In the genomic region with DNA sequence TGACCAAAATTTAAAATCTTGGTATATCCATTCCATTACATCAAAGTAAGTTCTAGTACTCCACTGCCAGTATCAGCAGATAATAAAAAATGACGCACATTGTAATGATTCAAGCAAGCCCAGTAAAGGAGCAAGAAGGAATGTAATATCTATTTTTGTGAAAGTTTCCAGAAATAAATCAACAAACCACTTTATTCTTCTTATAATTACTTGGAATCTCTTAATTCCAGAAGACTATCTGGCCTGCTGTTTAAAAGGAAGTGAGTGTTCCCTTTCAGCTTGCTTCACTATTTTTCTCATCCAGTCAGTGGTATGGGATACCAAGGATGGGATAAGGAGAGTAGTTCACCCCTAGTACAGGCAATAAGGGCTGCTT, we compare ENCODE assay signal across 16 cellular contexts. TPM values are rescaled to one million over a fixed set of nuclear protein-coding genes. Genes with fewer than 3 reads are reported as not detected.
DNase-seq lines count a peak whose midpoint lies in the region; ATAC-seq and TF ChIP-seq lines count a peak whose summit lies in the region.
"Had no signal": no experiment of that assay in that cellular context is flagged by ENCODE, and none has a peak within 500 bp of the region (broad histone marks: within the 10 kb centered on the region; RNA-seq: fewer than 3 reads in every experiment).

No MANE protein-coding gene starts in this region.

- H3K36me3 ChIP-seq in HUES6 (ENCODE audit: control insufficient read depth, insufficient read depth, low read length), result no peaks in the 10 kb centered on the region
- H3K36me3 ChIP-seq in upper lobe of left lung, result no peaks in the 10 kb centered on the region
- H3K36me3 ChIP-seq: ovary, thyroid gland had no signal

- peaks cover 2% of the 10 kb centered on the region for H3K36me3 Mint-ChIP-seq in mesothelial cell of epicardium
- H3K36me3 Mint-ChIP-seq: activated naive CD4-positive, alpha-beta T cell treated with anti-CD3 and anti-CD28 coated beads, Interleukin-2, amount 50 U/mL, for 72 hours; CD8-positive, alpha-beta T cell had no signal

- no peak overlapping the region for H3K4me3 Mint-ChIP-seq in mesothelial cell of epicardium
- H3K4me3 Mint-ChIP-seq: CD8-positive, alpha-beta T cell had no signal

- H3K27ac Mint-ChIP-seq in mesothelial cell of epicardium, result peak overlapping the region; percentile 51
- H3K27ac Mint-ChIP-seq: activated naive CD4-positive, alpha-beta T cell treated with anti-CD3 and anti-CD28 coated beads, Interleukin-2, amount 50 U/mL, for 72 hours; CD8-positive, alpha-beta T cell had no signal

- no peak overlapping the region for H3K9ac ChIP-seq in HUES6 (ENCODE audit: low read length)
- H3K9ac ChIP-seq: KMS-11 had no signal

- DNase-seq in fibroblast of peridontal ligament (ENCODE audit: extremely low read depth) (peak; percentile 27), mesothelial cell of epicardium (ENCODE audit: low spot score in 2 of 2, unreplicated experiment in 2 of 2) (no peak), upper lobe of left lung (no peak), NCI-H1436 treated with DMSO at 0.1 percent for 48 hours (lab: John Stamatoyannopoulos, UW) (no peak), germinal center (ENCODE audit: low spot score) (no peak)
- DNase-seq: activated CD4-positive, CD25-positive, alpha-beta regulatory T cell; CD8-positive, alpha-beta T cell; cerebellar nuclear complex; NCI-H446; OCI-M1; ovary; thyroid gland had no signal

- peaks cover 23% of the 10 kb centered on the region for H3K4me1 Mint-ChIP-seq in mesothelial cell of epicardium

- H3K4me1 ChIP-seq in HUES6 (ENCODE audit: control insufficient read depth, insufficient read depth, low read length) (peaks cover 53% of the 10 kb centered on the region), upper lobe of left lung (peaks cover 0 to 14% (median 4%) of the 10 kb centered on the region in 4 donors)
- H3K4me1 ChIP-seq: thyroid gland had no signal

- peaks cover 4% of the 10 kb centered on the region for H3K9me3 Mint-ChIP-seq in mesothelial cell of epicardium
- H3K9me3 Mint-ChIP-seq: activated naive CD4-positive, alpha-beta T cell treated with anti-CD3 and anti-CD28 coated beads, Interleukin-2, amount 50 U/mL, for 72 hours had no signal

- H3K4me3 ChIP-seq in HUES6 (ENCODE audit: low read depth, low read length), result no peak overlapping the region
- no peak overlapping the region for H3K4me3 ChIP-seq in upper lobe of left lung
- H3K4me3 ChIP-seq: ovary, thyroid gland had no signal

- 86 to 89% methylated on average over 1 of the region's 1 CpG for WGBS in upper lobe of left lung, 2 donors

- ATAC-seq in upper lobe of left lung (ENCODE audit: low FRiP score in 2 of 2) (peak in 1 of 2 donors; percentile 55), HG03135 (IDR thresholded peaks at IDR 0.05; ENCODE audit: unreplicated experiment) (no peak)
- ATAC-seq: activated naive CD4-positive, alpha-beta T cell treated with anti-CD3 and anti-CD28 coated beads, Interleukin-2, amount 50 U/mL, for 72 hours; CD8-positive, alpha-beta T cell had no signal

- H3K27me3 ChIP-seq in HUES6 (ENCODE audit: control insufficient read depth, insufficient read depth, low read length) (no peaks in the 10 kb centered on the region), upper lobe of left lung (no peaks in the 10 kb centered on the region)
- H3K27me3 ChIP-seq: ovary, thyroid gland had no signal

- H3K9me3 ChIP-seq in HUES6 (ENCODE audit: control insufficient read depth, insufficient read depth, low read depth, low read length) (no peaks in the 10 kb centered on the region), upper lobe of left lung (no peaks in the 10 kb centered on the region)
- H3K9me3 ChIP-seq: ovary, thyroid gland had no signal

- no peak for TF ChIP-seq CTCF in mesothelial cell of epicardium (IDR thresholded peaks at IDR 0.05; ENCODE audit: unreplicated experiment)
- no peak for TF ChIP-seq CTCF in upper lobe of left lung (IDR thresholded peaks at IDR 0.05)

- H3K27ac ChIP-seq in HUES6 (ENCODE audit: low read depth, low read length) (peak overlapping the region; percentile 78), upper lobe of left lung (peak overlapping the region in 3 of 4 donors; percentile 2 to 53 (median 17))
- H3K27ac ChIP-seq: KMS-11, thyroid gland had no signal

- no peak for TF ChIP-seq EP300 in upper lobe of left lung (IDR thresholded peaks at IDR 0.05)

- no peak for TF ChIP-seq POLR2A in upper lobe of left lung (IDR thresholded peaks at IDR 0.05)

- no peaks in the 10 kb centered on the region for H3K27me3 Mint-ChIP-seq in mesothelial cell of epicardium (ENCODE audit: low read depth)

RNA-seq across cellular contexts. Expression of a gene that starts 42.2 kb away (rescaled TPM):
- total RNA-seq in mesothelial cell of epicardium, result 69.6 to 73.3 TPM (median 70.7 TPM) in 3 replicates
- 10 to 100 TPM; 20.1 to 68.1 (median 40.6) TPM for total RNA-seq in upper lobe of left lung

RNA-seq across cellular contexts. Expression of a gene that starts 48.8 kb away (rescaled TPM):
- total RNA-seq in mesothelial cell of epicardium (92.5 to 95.6 TPM (median 95.1 TPM) in 3 replicates), upper lobe of left lung (10 to 100 TPM; 33.5 to 83.6 (median 64.9) TPM)
